Comparison of ENCODE assay signal across 1 cellular context in genomic region chr2:38692636-38693318, GRCh38.
TF ChIP-seq lines count a peak whose summit lies in the region.

No MANE protein-coding gene starts in this region.

TF ChIP-seq in HepG2, 621 proteins besides CTCF, POLR2A, EP300 and RAD21 (continued from another document and continues in another):
- TF ChIP-seq AKNA (CRISPR knock-in tag; IDR thresholded peaks at IDR 0.05; ENCODE audit: borderline replicate concordance), result no peak
- no peak for TF ChIP-seq REST (IDR thresholded peaks at IDR 0.05; ENCODE audit: borderline replicate concordance in 1 of 2, low read depth in 1 of 2, low read length in 2 of 2)
- TF ChIP-seq ZNF260 (CRISPR knock-in tag; IDR thresholded peaks at IDR 0.05; ENCODE audit: borderline replicate concordance, low read depth), result no peak
- no peak for TF ChIP-seq YEATS2 (CRISPR knock-in tag; IDR thresholded peaks at IDR 0.05; ENCODE audit: borderline replicate concordance)
- TF ChIP-seq EEA1 (CRISPR knock-in tag; IDR thresholded peaks at IDR 0.05; ENCODE audit: borderline replicate concordance), result no peak
- TF ChIP-seq ZNF274 (CRISPR knock-in tag; IDR thresholded peaks at IDR 0.05), result no peak
- no peak for TF ChIP-seq TRIM22 (IDR thresholded peaks at IDR 0.05)
- TF ChIP-seq ZNF639 (CRISPR knock-in tag; conservative IDR thresholded peaks at IDR 0.05), result no peak
- no peak for TF ChIP-seq AGO2 (optimal IDR thresholded peaks at IDR 0.05; ENCODE audit: low read depth, low read length)
- peak; percentile 74 for TF ChIP-seq HOXA3 (CRISPR knock-in tag; IDR thresholded peaks at IDR 0.05)
- TF ChIP-seq MIER3 (CRISPR knock-in tag; IDR thresholded peaks at IDR 0.05; ENCODE audit: borderline replicate concordance), result peak; percentile 44; the same call in 1 of the 2 replicates
- TF ChIP-seq ETV5 (CRISPR knock-in tag; IDR thresholded peaks at IDR 0.05; ENCODE audit: borderline replicate concordance), result no peak
- 0 out of 2 replicates have a peak, but pooled peaks have one; percentile 21 for TF ChIP-seq ZFP91 (CRISPR knock-in tag; IDR thresholded peaks at IDR 0.05; ENCODE audit: borderline replicate concordance)
- TF ChIP-seq MATR3 (CRISPR knock-in tag; IDR thresholded peaks at IDR 0.05), result no peak
- TF ChIP-seq DZIP1 (CRISPR knock-in tag; IDR thresholded peaks at IDR 0.05), result no peak
- TF ChIP-seq KLF12 (CRISPR knock-in tag; IDR thresholded peaks at IDR 0.05; ENCODE audit: borderline replicate concordance), result no peak
- no peak for TF ChIP-seq ZNF569 (CRISPR knock-in tag; IDR thresholded peaks at IDR 0.05; ENCODE audit: borderline replicate concordance)
- peak; percentile 33; the same call in 1 of the 2 replicates for TF ChIP-seq ZBTB7B (CRISPR knock-in tag; IDR thresholded peaks at IDR 0.05)
- TF ChIP-seq PITX1 (CRISPR knock-in tag; IDR thresholded peaks at IDR 0.05), result peak; percentile 78; the same call in 1 of the 2 replicates
- no peak for TF ChIP-seq ZNF75D (CRISPR knock-in tag; IDR thresholded peaks at IDR 0.05; ENCODE audit: borderline replicate concordance)
- no peak for TF ChIP-seq ZNF510 (CRISPR knock-in tag; IDR thresholded peaks at IDR 0.05; ENCODE audit: low read depth)
- TF ChIP-seq HINFP (CRISPR knock-in tag; IDR thresholded peaks at IDR 0.05; ENCODE audit: low read depth), result no peak
- TF ChIP-seq NFATC3 (CRISPR knock-in tag; IDR thresholded peaks at IDR 0.05), result no peak
- TF ChIP-seq ZNF615 (CRISPR knock-in tag; IDR thresholded peaks at IDR 0.05; ENCODE audit: borderline replicate concordance), result no peak
- TF ChIP-seq SIX1 (CRISPR knock-in tag; IDR thresholded peaks at IDR 0.05; ENCODE audit: borderline replicate concordance), result 0 out of 2 replicates have a peak, but pooled peaks have one; percentile 30
- TF ChIP-seq ZNF530 (CRISPR knock-in tag; IDR thresholded peaks at IDR 0.05; ENCODE audit: low read depth), result no peak
- no peak for TF ChIP-seq ZNF616 (CRISPR knock-in tag; IDR thresholded peaks at IDR 0.05; ENCODE audit: low read depth)
- 0 out of 2 replicates have a peak, but pooled peaks have one; percentile 21 for TF ChIP-seq GABPB1 (CRISPR knock-in tag; IDR thresholded peaks at IDR 0.05)
- TF ChIP-seq FOSL1 (CRISPR knock-in tag; IDR thresholded peaks at IDR 0.05; ENCODE audit: borderline replicate concordance), result peak; percentile 55; the same call in 1 of the 2 replicates
- no peak for TF ChIP-seq SAFB2 (CRISPR knock-in tag; IDR thresholded peaks at IDR 0.05; ENCODE audit: borderline replicate concordance, low read depth)
- TF ChIP-seq SKIL (CRISPR knock-in tag; IDR thresholded peaks at IDR 0.05; ENCODE audit: borderline replicate concordance), result no peak
- no peak for TF ChIP-seq ZNF24 (IDR thresholded peaks at IDR 0.05)
- TF ChIP-seq ZIK1 (CRISPR knock-in tag; IDR thresholded peaks at IDR 0.05; ENCODE audit: borderline replicate concordance, low read depth), result peak; percentile 67
- 0 out of 2 replicates have a peak, but pooled peaks have one; percentile 70 for TF ChIP-seq ZNF772 (CRISPR knock-in tag; IDR thresholded peaks at IDR 0.05)
- TF ChIP-seq E2F5 (CRISPR knock-in tag; conservative IDR thresholded peaks at IDR 0.05), result no peak
- no peak for TF ChIP-seq MIXL1 (CRISPR knock-in tag; IDR thresholded peaks at IDR 0.05)
